Comparison of ENCODE assay signal across 23 cellular contexts in the genomic region with DNA sequence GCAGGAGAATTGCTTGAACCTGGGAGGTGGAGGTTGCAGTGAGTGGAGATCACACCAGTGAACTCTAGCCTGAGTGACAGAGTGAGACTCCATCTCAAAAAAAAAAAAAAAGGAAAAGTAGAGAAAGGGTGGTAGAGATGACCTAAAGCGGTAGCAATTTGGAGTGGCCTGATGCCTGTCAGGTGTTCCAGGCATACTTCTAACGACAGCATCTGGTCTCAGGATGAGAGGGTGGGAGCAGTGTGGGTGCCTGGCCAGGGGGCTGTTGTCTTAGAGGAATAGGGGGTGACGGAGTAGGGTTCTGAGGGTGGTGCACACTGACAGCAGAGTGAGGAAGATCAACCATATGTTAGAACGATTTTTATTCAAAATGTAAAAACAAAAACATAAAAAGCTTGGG. TPM values are rescaled to one million over a fixed set of nuclear protein-coding genes. Genes with fewer than 3 reads are reported as not detected.
DNase-seq lines count a peak whose midpoint lies in the region; TF ChIP-seq lines count a peak whose summit lies in the region.
"Had no signal": no experiment of that assay in that cellular context is flagged by ENCODE, and none has a peak within 500 bp of the region (broad histone marks: within the 10 kb centered on the region; RNA-seq: fewer than 3 reads in every experiment).

No MANE protein-coding gene starts in this region.

- no peaks in the 10 kb centered on the region for H3K9me2 ChIP-seq in MM.1S (replicated peaks; ENCODE audit: insufficient read depth, low read length)

- peak overlapping the region; percentile 79 for H3K27ac ChIP-seq in VCaP
- peak overlapping the region; percentile 36 to 79 (median 73) for H3K27ac ChIP-seq in stomach
- no peak overlapping the region for H3K27ac ChIP-seq in MM.1S (ENCODE audit: low read length)
- H3K27ac ChIP-seq: C4-2B, Peyer's patch had no signal

- no peaks in the 10 kb centered on the region for H3K9me3 ChIP-seq in Caco-2
- no peaks in the 10 kb centered on the region for H3K9me3 ChIP-seq in stomach
- H3K9me3 ChIP-seq in MM.1S (replicated peaks; ENCODE audit: insufficient read depth, low read length): no peaks in the 10 kb centered on the region
- H3K9me3 ChIP-seq: MG63, Peyer's patch had no signal

- no peak overlapping the region for H2AFZ ChIP-seq in MM.1S (ENCODE audit: low read length)

- peaks cover 4% of the 10 kb centered on the region for H3K79me2 ChIP-seq in MM.1S (ENCODE audit: low read length)

- no peak for TF ChIP-seq EP300 in stomach (IDR thresholded peaks at IDR 0.05)

- H3K27ac Mint-ChIP-seq in Caco-2 (ENCODE audit: unreplicated experiment) (peak overlapping the region; percentile 67), mesothelial cell of epicardium (peak overlapping the region; percentile 72)

- intact Hi-C loops in Caco-2 (cut with micrococcal nuclease; ENCODE audit: unreplicated experiment): no loop called here
- intact Hi-C loops in stomach (cut with DNase I; ENCODE audit: low total_unique reads): no loop called here

- H3K9me3 Mint-ChIP-seq in Caco-2 (ENCODE audit: unreplicated experiment): no peaks in the 10 kb centered on the region
- H3K9me3 Mint-ChIP-seq in mesothelial cell of epicardium: no peaks in the 10 kb centered on the region
- H3K9me3 Mint-ChIP-seq: CD8-positive, alpha-beta memory T cell; HFFc6 had no signal

- H3K27me3 ChIP-seq in Caco-2 (replicated peaks; ENCODE audit: control insufficient read depth, insufficient read depth, low read length) (no peaks in the 10 kb centered on the region), stomach (no peaks in the 10 kb centered on the region), MM.1S (replicated peaks; ENCODE audit: insufficient read depth, low read length) (no peaks in the 10 kb centered on the region)
- H3K27me3 ChIP-seq: MG63, Peyer's patch had no signal

- CTCF ChIA-PET in Caco-2 (lab: Charles Lee): no interaction called here

- no peak overlapping the region for H3K4me3 Mint-ChIP-seq in Caco-2 (ENCODE audit: unreplicated experiment)
- H3K4me3 Mint-ChIP-seq in mesothelial cell of epicardium: no peak overlapping the region
- H3K4me3 Mint-ChIP-seq: CD8-positive, alpha-beta memory T cell; HFFc6 had no signal

- H3K36me3 ChIP-seq in Caco-2 (ENCODE audit: control insufficient read depth, insufficient read depth, low read length) (no peaks in the 10 kb centered on the region), stomach (no peaks in the 10 kb centered on the region), MM.1S (replicated peaks; ENCODE audit: insufficient read depth, low read length) (no peaks in the 10 kb centered on the region)
- H3K36me3 ChIP-seq: MG63, Peyer's patch had no signal

- H4K20me1 ChIP-seq in MM.1S (ENCODE audit: insufficient read depth, low read length): no peaks in the 10 kb centered on the region

- H3K9ac ChIP-seq in MM.1S (ENCODE audit: low read length): no peak overlapping the region

- H3K27me3 Mint-ChIP-seq in Caco-2 (ENCODE audit: insufficient read depth, unreplicated experiment) (no peaks in the 10 kb centered on the region), mesothelial cell of epicardium (ENCODE audit: low read depth) (no peaks in the 10 kb centered on the region)
- H3K27me3 Mint-ChIP-seq: CD8-positive, alpha-beta memory T cell had no signal

- H3K4me2 ChIP-seq in MM.1S (ENCODE audit: low read depth, low read length): no peak overlapping the region

- H3K36me3 Mint-ChIP-seq in Caco-2 (ENCODE audit: insufficient read depth, unreplicated experiment) (no peaks in the 10 kb centered on the region), mesothelial cell of epicardium (no peaks in the 10 kb centered on the region)
- H3K36me3 Mint-ChIP-seq: CD8-positive, alpha-beta memory T cell had no signal

- H3K4me1 ChIP-seq in Caco-2 (no peaks in the 10 kb centered on the region), stomach (peaks cover 34 to 81% (median 61%) of the 10 kb centered on the region in 4 donors), MM.1S (ENCODE audit: low read length) (no peaks in the 10 kb centered on the region)

- no TSS peak for BruUV-seq in Caco-2 (replicated peaks; lab: Mats Ljungman, UMichigan)

- no peak for TF ChIP-seq POLR2A in stomach (IDR thresholded peaks at IDR 0.05)

- WGBS in stomach, 5 donors: 58 to 87% (median 65%) methylated on average over 4 of the region's 4 CpGs

- POLR2A ChIA-PET in Caco-2 (lab: Charles Lee): no interaction called here

- peaks cover 15% of the 10 kb centered on the region for H3K4me1 Mint-ChIP-seq in Caco-2 (ENCODE audit: low read depth, unreplicated experiment)
- H3K4me1 Mint-ChIP-seq in mesothelial cell of epicardium: peaks cover 35% of the 10 kb centered on the region

- DNase-seq in Caco-2: no peak
- DNase-seq in mesothelial cell of epicardium (ENCODE audit: low spot score in 2 of 2, unreplicated experiment in 2 of 2): no peak
- DNase-seq in stomach: no peak
- no peak for DNase-seq in T-helper 1 cell
- DNase-seq in SIG-M5 (lab: John Stamatoyannopoulos, UW): no peak
- DNase-seq in MM.1S: no peak
- DNase-seq: 8988T; AML-193; CD8-positive, alpha-beta memory T cell; DMS53; GDM1; HFFc6; MG63; NCI-H1092; NCI-H1436; NCI-H187 treated with DMSO at 0.1 percent for 48 hours; NCI-H2227 treated with DMSO at 0.1 percent for 48 hours; NCI-H510A treated with DMSO at 0.1 percent for 48 hours; NCI-H774; NK-92 treated with Interleukin-12 subunit alpha and Interleukin-12 subunit beta, amount 100 ng/mL, for 24 hours; Peyer's patch had no signal

- no peak overlapping the region for H3K4me3 ChIP-seq in Caco-2 (ENCODE audit: low read depth, low read length)
- no peak overlapping the region for H3K4me3 ChIP-seq in stomach
- no peak overlapping the region for H3K4me3 ChIP-seq in MM.1S (ENCODE audit: low read length)
- H3K4me3 ChIP-seq: MG63, Peyer's patch had no signal

- no peaks in the 10 kb centered on the region for H3F3A ChIP-seq in MM.1S (ENCODE audit: insufficient read depth, low read length)

- TF ChIP-seq CTCF in Caco-2 (IDR thresholded peaks at IDR 0.05; ENCODE audit: insufficient read depth in 1 of 2, low read depth in 1 of 2, low read length in 1 of 2, severe bottlenecking in 1 of 2, unreplicated experiment in 1 of 2): no peak
- TF ChIP-seq CTCF in VCaP (conservative IDR thresholded peaks at IDR 0.05): no peak
- TF ChIP-seq CTCF in mesothelial cell of epicardium (IDR thresholded peaks at IDR 0.05; ENCODE audit: unreplicated experiment): no peak
- no peak for TF ChIP-seq CTCF in stomach (IDR thresholded peaks at IDR 0.05)
- TF ChIP-seq CTCF in MM.1S (IDR thresholded peaks at IDR 0.05; ENCODE audit: low read length): no peak

RNA-seq across cellular contexts. Expression of a gene that starts 21.8 kb away (rescaled TPM):
- 13.7 and 14.9 TPM in 2 replicates for total RNA-seq in Caco-2 (2022)
- 30.8 to 32.5 TPM (median 30.8 TPM) in 3 replicates for total RNA-seq in mesothelial cell of epicardium
- 10 to 100 TPM in 3 of 5 donors, 1 to 10 TPM in 2; 3.8 to 31.7 (median 11.9) TPM for total RNA-seq in stomach
- polyA plus RNA-seq in stomach: 1 to 10 TPM; 1.8 to 2.0 (median 1.9) TPM
